In genomic region chr16:636206-637080, GRCh38 we compare ENCODE assay signal across 1 cellular context.
A peak's percentile ranks its signal among the peaks of the same experiment; 100 is the strongest.
TF ChIP-seq lines count a peak whose summit lies in the region.

TSS of gene METTL26 (minus strand) at chr16:636305. CDS start at chr16:636290, 15 bp downstream.

TF ChIP-seq in HepG2, 621 proteins besides CTCF, POLR2A, EP300 and RAD21 (continued from another document and continues in another):
- peak; percentile 86; the same call in 1 of the 2 replicates for TF ChIP-seq THAP7 (CRISPR knock-in tag; IDR thresholded peaks at IDR 0.05)
- peak; percentile 80; the same call in 1 of the 2 replicates for TF ChIP-seq ZNF556 (CRISPR knock-in tag; IDR thresholded peaks at IDR 0.05; ENCODE audit: borderline replicate concordance)
- no peak; the same call in 1 of the 2 replicates for TF ChIP-seq ZNF33B (CRISPR knock-in tag; IDR thresholded peaks at IDR 0.05)
- TF ChIP-seq DBP (CRISPR knock-in tag; IDR thresholded peaks at IDR 0.05; ENCODE audit: not compliant biosample characterization): no peak
- peak; percentile 81; the same call in 1 of the 2 replicates for TF ChIP-seq ZNF33A (CRISPR knock-in tag; IDR thresholded peaks at IDR 0.05; ENCODE audit: borderline replicate concordance)
- peak; percentile 94 for TF ChIP-seq MTERF4 (CRISPR knock-in tag; IDR thresholded peaks at IDR 0.05)
- TF ChIP-seq SKI (IDR thresholded peaks at IDR 0.05; ENCODE audit: partially characterized antibody): peak; percentile 57
- TF ChIP-seq PLSCR1 (CRISPR knock-in tag; IDR thresholded peaks at IDR 0.05; ENCODE audit: borderline replicate concordance): 0 out of 2 replicates have a peak, but pooled peaks have one; percentile 35
- TF ChIP-seq PRPF4 (IDR thresholded peaks at IDR 0.05; ENCODE audit: low read depth, low read length, poor library complexity, severe bottlenecking): peak; percentile 65
- TF ChIP-seq ZNF431 (CRISPR knock-in tag; IDR thresholded peaks at IDR 0.05; ENCODE audit: borderline replicate concordance, low read depth): peak; percentile 57; the same call in 1 of the 2 replicates
- peak; percentile 3; the same call in 1 of the 2 replicates for TF ChIP-seq ZNF142 (CRISPR knock-in tag; IDR thresholded peaks at IDR 0.05)
- TF ChIP-seq KLF12 (CRISPR knock-in tag; IDR thresholded peaks at IDR 0.05; ENCODE audit: borderline replicate concordance): peak; percentile 68; the same call in 1 of the 2 replicates
- TF ChIP-seq LBX2 (CRISPR knock-in tag; IDR thresholded peaks at IDR 0.05; ENCODE audit: borderline replicate concordance): peak; percentile 79; the same call in 1 of the 2 replicates
- no peak; the same call in 1 of the 2 replicates for TF ChIP-seq ZMAT3 (CRISPR knock-in tag; conservative IDR thresholded peaks at IDR 0.05)
- TF ChIP-seq ZNF335 (CRISPR knock-in tag; IDR thresholded peaks at IDR 0.05): peak; percentile 67
- peak; percentile 20; the same call in 1 of the 2 replicates for TF ChIP-seq ZNF432 (CRISPR knock-in tag; IDR thresholded peaks at IDR 0.05; ENCODE audit: borderline replicate concordance)
- TF ChIP-seq POLR2G (IDR thresholded peaks at IDR 0.05; ENCODE audit: low read depth, low read length): peak; percentile 86
- TF ChIP-seq TFDP2 (CRISPR knock-in tag; IDR thresholded peaks at IDR 0.05): peak; percentile 88
- 0 out of 2 replicates have a peak, but pooled peaks have one; percentile 20 for TF ChIP-seq MEF2D (CRISPR knock-in tag; IDR thresholded peaks at IDR 0.05)
- peak; percentile 12; the same call in 1 of the 2 replicates for TF ChIP-seq HNF4G (IDR thresholded peaks at IDR 0.05; ENCODE audit: borderline replicate concordance, low read depth, low read length)
- TF ChIP-seq HNF4G (CRISPR knock-in tag; IDR thresholded peaks at IDR 0.05; ENCODE audit: borderline replicate concordance, low read depth): peak; percentile 33; the same call in 1 of the 2 replicates
- TF ChIP-seq ZGPAT (CRISPR knock-in tag; IDR thresholded peaks at IDR 0.05): peak; percentile 73
- 0 out of 2 replicates have a peak, but pooled peaks have one; percentile 19 for TF ChIP-seq RXRA (CRISPR knock-in tag; IDR thresholded peaks at IDR 0.05)
- TF ChIP-seq GATA4 (IDR thresholded peaks at IDR 0.05; ENCODE audit: borderline replicate concordance, low read depth): no peak; the same call in 1 of the 2 replicates
- TF ChIP-seq ZNF703 (CRISPR knock-in tag; IDR thresholded peaks at IDR 0.05; ENCODE audit: borderline replicate concordance): peak; percentile 41; the same call in 1 of the 2 replicates
- TF ChIP-seq NFKB2 (CRISPR knock-in tag; IDR thresholded peaks at IDR 0.05; ENCODE audit: borderline replicate concordance): peak; percentile 49; the same call in 1 of the 2 replicates
- peak; percentile 69 for TF ChIP-seq AGO1 (IDR thresholded peaks at IDR 0.05; ENCODE audit: low read depth, low read length, poor library complexity, severe bottlenecking)
- peak; percentile 87 for TF ChIP-seq TFDP1 (CRISPR knock-in tag; IDR thresholded peaks at IDR 0.05; ENCODE audit: borderline replicate concordance)
- peak; percentile 16; the same call in 1 of the 2 replicates for TF ChIP-seq FOSL2 (CRISPR knock-in tag; IDR thresholded peaks at IDR 0.05)
- no peak; the same call in 1 of the 2 replicates for TF ChIP-seq GLMP (CRISPR knock-in tag; IDR thresholded peaks at IDR 0.05; ENCODE audit: borderline replicate concordance)
- no peak for TF ChIP-seq RCOR2 (CRISPR knock-in tag; IDR thresholded peaks at IDR 0.05)
- TF ChIP-seq SAFB2 (CRISPR knock-in tag; IDR thresholded peaks at IDR 0.05; ENCODE audit: borderline replicate concordance, low read depth): peak; percentile 21; the same call in 1 of the 2 replicates
- TF ChIP-seq ZBTB39 (CRISPR knock-in tag; IDR thresholded peaks at IDR 0.05): peak; percentile 26
- TF ChIP-seq EEA1 (CRISPR knock-in tag; IDR thresholded peaks at IDR 0.05; ENCODE audit: borderline replicate concordance): peak; percentile 46; the same call in 1 of the 2 replicates
- TF ChIP-seq HES4 (CRISPR knock-in tag; IDR thresholded peaks at IDR 0.05; ENCODE audit: borderline replicate concordance): peak; percentile 57
- no peak; the same call in 1 of the 2 replicates for TF ChIP-seq ZNF484 (CRISPR knock-in tag; IDR thresholded peaks at IDR 0.05; ENCODE audit: borderline replicate concordance, low read depth)
- TF ChIP-seq ZNF562 (CRISPR knock-in tag; IDR thresholded peaks at IDR 0.05; ENCODE audit: borderline replicate concordance): 0 out of 2 replicates have a peak, but pooled peaks have one; percentile 51
- TF ChIP-seq ERF (CRISPR knock-in tag; IDR thresholded peaks at IDR 0.05): peak; percentile 57; the same call in 1 of the 2 replicates
- TF ChIP-seq SOX5 (CRISPR knock-in tag; IDR thresholded peaks at IDR 0.05; ENCODE audit: borderline replicate concordance): peak; percentile 25; the same call in 1 of the 2 replicates
- TF ChIP-seq NBN (conservative IDR thresholded peaks at IDR 0.05): no peak
